1 cellular context compared by ENCODE assay signal in the genomic region with DNA sequence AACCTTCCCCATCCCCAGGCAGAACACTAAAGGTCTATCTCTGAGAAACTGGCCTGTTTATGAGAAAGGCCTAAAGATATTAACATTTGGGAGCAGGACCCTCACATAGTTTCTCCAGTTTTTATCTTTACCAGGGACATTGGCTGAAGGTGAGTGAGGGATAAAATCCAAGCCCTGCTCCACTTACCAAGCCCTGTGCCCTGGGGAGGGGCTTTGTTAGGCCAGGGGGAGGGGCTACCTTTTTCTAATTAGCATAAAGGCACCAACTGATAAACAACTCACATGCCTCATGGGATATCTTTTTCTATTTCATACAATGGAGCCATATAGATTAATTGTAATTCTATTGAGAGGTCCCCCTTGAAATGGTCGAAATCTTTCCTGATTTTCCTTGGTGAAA.
TF ChIP-seq lines count a peak whose summit lies in the region.

No MANE protein-coding gene starts in this region.

TF ChIP-seq in WTC11, 78 proteins besides CTCF, POLR2A, EP300 and RAD21 (continued from another document):
- TF ChIP-seq, protein P1, sequence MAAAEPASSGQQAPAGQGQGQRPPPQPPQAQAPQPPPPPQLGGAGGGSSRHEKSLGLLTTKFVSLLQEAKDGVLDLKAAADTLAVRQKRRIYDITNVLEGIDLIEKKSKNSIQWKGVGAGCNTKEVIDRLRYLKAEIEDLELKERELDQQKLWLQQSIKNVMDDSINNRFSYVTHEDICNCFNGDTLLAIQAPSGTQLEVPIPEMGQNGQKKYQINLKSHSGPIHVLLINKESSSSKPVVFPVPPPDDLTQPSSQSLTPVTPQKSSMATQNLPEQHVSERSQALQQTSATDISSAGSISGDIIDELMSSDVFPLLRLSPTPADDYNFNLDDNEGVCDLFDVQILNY (CRISPR knock-in tag; IDR thresholded peaks at IDR 0.05): no peak
- TF ChIP-seq FOXP1 (CRISPR knock-in tag; IDR thresholded peaks at IDR 0.05; ENCODE audit: borderline replicate concordance) (no peak), ZNF317 (CRISPR knock-in tag; IDR thresholded peaks at IDR 0.05; ENCODE audit: borderline replicate concordance, low read depth) (no peak), ZNF121 (CRISPR knock-in tag; IDR thresholded peaks at IDR 0.05) (no peak), SOX15 (CRISPR knock-in tag; IDR thresholded peaks at IDR 0.05) (no peak)
- TF ChIP-seq, protein P2, sequence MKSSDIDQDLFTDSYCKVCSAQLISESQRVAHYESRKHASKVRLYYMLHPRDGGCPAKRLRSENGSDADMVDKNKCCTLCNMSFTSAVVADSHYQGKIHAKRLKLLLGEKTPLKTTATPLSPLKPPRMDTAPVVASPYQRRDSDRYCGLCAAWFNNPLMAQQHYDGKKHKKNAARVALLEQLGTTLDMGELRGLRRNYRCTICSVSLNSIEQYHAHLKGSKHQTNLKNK (CRISPR knock-in tag; IDR thresholded peaks at IDR 0.05): no peak
